ENCODE assay signal across 8 cellular contexts in genomic region chr3:120678331-120678845, GRCh38. TPM values are rescaled to one million over a fixed set of nuclear protein-coding genes. Genes with fewer than 3 reads are reported as not detected.
DNase-seq lines count a peak whose midpoint lies in the region; ATAC-seq and TF ChIP-seq lines count a peak whose summit lies in the region.

No MANE protein-coding gene starts in this region.

- peak; percentile 90 for ATAC-seq in GM21515 (IDR thresholded peaks at IDR 0.05; ENCODE audit: unreplicated experiment)
- ATAC-seq in CD4-positive, alpha-beta T cell (ENCODE audit: poor library complexity) = no peak

- no peaks in the 10 kb centered on the region for H3K36me3 Mint-ChIP-seq in CD4-positive, alpha-beta T cell (ENCODE audit: low read depth)

- H3K4me3 ChIP-seq in ovary = no peak overlapping the region

- no peaks in the 10 kb centered on the region for H3K4me1 ChIP-seq in ovary (ENCODE audit: insufficient read depth)

- peak; percentile 61 for DNase-seq in CD1c-positive myeloid dendritic cell (ENCODE audit: extremely low spot score)
- peak; percentile 11 for DNase-seq in HS-5 (ENCODE audit: low read depth)
- peak; percentile 34 for DNase-seq in UCSD-AML1 (lab: John Stamatoyannopoulos, UW; ENCODE audit: unreplicated experiment)
- DNase-seq in globus pallidus (ENCODE audit: low spot score) = peak; percentile 77
- peak; percentile 57 to 63 (median 60) for DNase-seq in ovary
- no peak for DNase-seq in NCI-H345 treated with DMSO at 0.1 percent for 48 hours (lab: John Stamatoyannopoulos, UW; ENCODE audit: unreplicated experiment)
- DNase-seq in CD4-positive, alpha-beta T cell = no peak

- POLR2A ChIA-PET in CD4-positive, alpha-beta T cell (lab: Charles Lee) = interaction anchor here (1.0 to 1.4 kb wide), 2 partner anchors 42 to 64 kb away, joined by 3 to 4 read pairs; partner anchors contain the start of gene GTF2E1

- no peak for TF ChIP-seq EP300 in ovary (IDR thresholded peaks at IDR 0.05)

- CTCF ChIA-PET in CD4-positive, alpha-beta T cell (lab: Charles Lee) = no interaction called here

- H3K4me1 Mint-ChIP-seq in CD4-positive, alpha-beta T cell (ENCODE audit: low read depth) = peaks cover 5% of the 10 kb centered on the region

- H3K36me3 ChIP-seq in ovary = no peaks in the 10 kb centered on the region

- H3K27ac Mint-ChIP-seq in CD4-positive, alpha-beta T cell = no peak overlapping the region

- no peaks in the 10 kb centered on the region for H3K9me3 ChIP-seq in ovary
- H3K9me3 ChIP-seq in CD4-positive, alpha-beta T cell (ENCODE audit: control insufficient read depth, low read length) = no peaks in the 10 kb centered on the region

- 1 to 12% (median 2%) methylated on average over 5 of the region's 5 CpGs for WGBS in ovary, 3 donors

- no peaks in the 10 kb centered on the region for H3K27me3 ChIP-seq in ovary
- H3K27me3 ChIP-seq in CD4-positive, alpha-beta T cell (ENCODE audit: control insufficient read depth, insufficient read depth, low read length) = no peaks in the 10 kb centered on the region

- TF ChIP-seq CTCF in ovary (IDR thresholded peaks at IDR 0.05) = no peak
- TF ChIP-seq CTCF in CD4-positive, alpha-beta T cell (IDR thresholded peaks at IDR 0.05) = no peak

- H3K27me3 Mint-ChIP-seq in CD4-positive, alpha-beta T cell = no peaks in the 10 kb centered on the region

- H3K27ac ChIP-seq in ovary = peak overlapping the region in 1 of 2 donors; percentile 46
- H3K27ac ChIP-seq in CD4-positive, alpha-beta T cell (ENCODE audit: low read depth, low read length) = no peak overlapping the region

- intact Hi-C loops in ovary (cut with DNase I) = loop anchor here in 1 of 4 donors (5.0 kb wide), 1 partner anchor 544 kb away; no protein-coding TSS in a partner anchor
- intact Hi-C loops in CD4-positive, alpha-beta T cell (cut with DNase I, micrococcal nuclease) = no loop called here

- H3K4me3 Mint-ChIP-seq in CD4-positive, alpha-beta T cell = no peak overlapping the region

- H3K9me3 Mint-ChIP-seq in CD4-positive, alpha-beta T cell = peaks cover 8% of the 10 kb centered on the region

- TF ChIP-seq POLR2A in ovary (IDR thresholded peaks at IDR 0.05) = no peak

RNA-seq across cellular contexts. Expression of gene HGD, which starts 3.7 kb away (rescaled TPM):
- 1 to 10 TPM in 3 of 7 donors, under 1 TPM in 3, not detected in 1; 0.40 to 2.4 (median 0.91) TPM for total RNA-seq in ovary
- under 1 TPM; 0.04 to 0.28 TPM for polyA plus RNA-seq in ovary
- 1 to 10 TPM; 2.0 to 2.9 TPM for total RNA-seq in CD4-positive, alpha-beta T cell

Comparison
In these comparisons a context has a peak if more than half of its experiments do, and no peak if none do; other contexts are left out.
1. DNase-seq: peak in CD1c-positive myeloid dendritic cell (single experiment), HS-5 (single experiment), UCSD-AML1 (single experiment), globus pallidus (single experiment) and ovary (5 of 5); none in NCI-H345 treated with DMSO at 0.1 percent for 48 hours (single experiment) and CD4-positive, alpha-beta T cell (0 of 10).